ENCODE assay signal across 23 cellular contexts in genomic region chr12:28268830-28269229, GRCh38.
"Had no signal": no experiment of that assay in that cellular context is flagged by ENCODE, and none has a peak within 500 bp of the region (broad histone marks: within the 10 kb centered on the region; RNA-seq: fewer than 3 reads in every experiment).

No MANE protein-coding gene starts in this region.

- H3K9me3 ChIP-seq: SJSA1 had no signal

- H3K4me2 ChIP-seq: KMS-11, SK-N-SH had no signal

- H3K27me3 ChIP-seq: SJSA1 had no signal

- H3K27me3 Mint-ChIP-seq: IgD-negative memory B cell had no signal

- H3K4me3 Mint-ChIP-seq: IgD-negative memory B cell had no signal

- H3K4me3 ChIP-seq: K562, SJSA1 had no signal

- H3K4me1 ChIP-seq: SJSA1 had no signal

- ATAC-seq: HepG2, K562 had no signal

- H3K9me2 ChIP-seq: SK-N-SH had no signal

- H3K36me3 ChIP-seq: SJSA1 had no signal

- H3K27ac ChIP-seq: KMS-11, SJSA1 had no signal

- H3K9ac ChIP-seq: KMS-11, SK-N-SH had no signal

- DNase-seq: Kasumi-1, MM.1S, NCI-H1092 treated with DMSO at 0.1 percent for 48 hours, NCI-H1436, NCI-H187, NCI-H2029, NCI-H2081 treated with DMSO at 0.1 percent for 48 hours, NCI-H2171, NCI-H226, NCI-H446, NCI-H510A, NCI-H524 treated with DMSO at 0.1 percent for 48 hours, NCI-H69, NCI-H774, Right ventricle myocardium superior, RPMI8226, SIG-M5, SK-N-SH had no signal
